Comparison of ENCODE assay signal across 8 cellular contexts in the genomic region with DNA sequence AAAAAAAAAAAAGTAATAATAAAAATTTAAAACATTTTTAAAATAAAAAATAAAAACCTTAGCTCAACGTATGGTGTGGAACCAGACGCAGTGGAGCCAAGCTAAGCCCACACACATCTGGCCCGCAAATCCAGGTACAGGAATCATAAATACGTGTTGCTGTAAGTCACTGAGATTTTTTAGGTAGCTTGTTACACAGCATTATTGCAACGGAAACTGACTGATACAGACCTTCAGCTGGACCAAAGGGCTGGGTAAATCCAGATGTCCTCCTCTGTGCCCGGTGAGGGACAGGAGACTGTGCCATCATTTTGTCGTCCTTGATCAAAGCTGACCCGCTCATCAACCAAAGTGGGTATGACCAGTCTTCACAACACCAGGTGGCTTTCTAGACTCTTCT.
"Had no signal": no experiment of that assay in that cellular context is flagged by ENCODE, and none has a peak within 500 bp of the region (broad histone marks: within the 10 kb centered on the region; RNA-seq: fewer than 3 reads in every experiment).

No MANE protein-coding gene starts in this region.

- H3K4me3 ChIP-seq: GM12878 had no signal

- ATAC-seq: GM12878 had no signal

- FAIRE-seq: G401.6, GM12878, GM12891, GM12892, GM18507, GM19239 had no signal

- DNase-seq: GDM1, GF-D8 had no signal
